In genomic region chr1:91501527-91501859, GRCh38 we compare ENCODE assay signal across 8 cellular contexts. TPM values are rescaled to one million over a fixed set of nuclear protein-coding genes. Genes with fewer than 3 reads are reported as not detected.
DNase-seq lines count a peak whose midpoint lies in the region; ATAC-seq and TF ChIP-seq lines count a peak whose summit lies in the region.

No MANE protein-coding gene starts in this region.

- peak overlapping the region; percentile 71 to 84 (median 76) for H3K4me3 ChIP-seq in tibial nerve

- peak overlapping the region; percentile 94 for H3K27ac ChIP-seq in 22Rv1
- H3K27ac ChIP-seq in angular gyrus (ENCODE audit: low read depth, low read length), result peak overlapping the region; percentile 77
- H3K27ac ChIP-seq in tibial nerve, result peak overlapping the region; percentile 74 to 93 (median 85)

- WGBS in tibial nerve, 2 donors, result 1 to 2% methylated on average over 9 of the region's 9 CpGs

- TF ChIP-seq CTCF in 22Rv1 (IDR thresholded peaks at IDR 0.05) (peak; percentile 34; the same call in 1 of the 2 replicates), GM10266 (IDR thresholded peaks at IDR 0.05; ENCODE audit: control insufficient read depth, insufficient read depth, low read depth, missing control alignments) (no peak), tibial nerve (IDR thresholded peaks at IDR 0.05) (peak in 2 of 5 experiments; percentile 3 to 31)

- peaks cover 0 to 20% (median 0%) of the 10 kb centered on the region in 4 donors for H3K4me1 ChIP-seq in tibial nerve

- no peak for TF ChIP-seq EP300 in tibial nerve (IDR thresholded peaks at IDR 0.05)

- peak; percentile 4 for ATAC-seq in HG02798 (IDR thresholded peaks at IDR 0.05; ENCODE audit: poor library complexity, unreplicated experiment)

- H3K9me3 ChIP-seq in tibial nerve, result no peaks in the 10 kb centered on the region

- TF ChIP-seq POLR2A in tibial nerve (IDR thresholded peaks at IDR 0.05), result no peak

- no peaks in the 10 kb centered on the region for H3K36me3 ChIP-seq in tibial nerve

- no peaks in the 10 kb centered on the region for H3K27me3 ChIP-seq in tibial nerve

- DNase-seq in GM10266 (ENCODE audit: extremely low spot score) (peak; percentile 28), NCI-H187 treated with DMSO at 0.1 percent for 48 hours (lab: John Stamatoyannopoulos, UW) (peak; percentile 15), kidney glomerular epithelial cell (lab: John Stamatoyannopoulos, UW) (peak; percentile 60), tibial nerve (ENCODE audit: low spot score in 2 of 2) (no peak), 8988T (no peak)

RNA-seq across cellular contexts. Expression of gene CDC7, which starts 0.8 kb away (rescaled TPM):
- 1 to 10 TPM in 2 of 4 donors, under 1 TPM in 2; 0.59 to 3.3 (median 1.3) TPM for total RNA-seq in tibial nerve

Comparison
In these comparisons a context has a peak if more than half of its experiments do, and no peak if none do; other contexts are left out.
1. DNase-seq: peak in GM10266 (single experiment), NCI-H187 treated with DMSO at 0.1 percent for 48 hours (single experiment) and kidney glomerular epithelial cell (single experiment); none in tibial nerve (0 of 2) and 8988T (single experiment).
2. Peak in every context shown above with its lines, with median percentiles within 50 percentile points of each other: H3K27ac ChIP-seq.